In genomic region chr21:36419996-36420395, GRCh38 we compare ENCODE assay signal across 9 cellular contexts. TPM values are rescaled to one million over a fixed set of nuclear protein-coding genes. Genes with fewer than 3 reads are reported as not detected.
A peak's percentile ranks its signal among the peaks of the same experiment; 100 is the strongest.
DNase-seq lines count a peak whose midpoint lies in the region; ATAC-seq and TF ChIP-seq lines count a peak whose summit lies in the region.
"Had no signal": no experiment of that assay in that cellular context is flagged by ENCODE, and none has a peak within 500 bp of the region (broad histone marks: within the 10 kb centered on the region; RNA-seq: fewer than 3 reads in every experiment).

No MANE protein-coding gene starts in this region.

- no peak overlapping the region for H3K4me3 ChIP-seq in OCI-LY1 (ENCODE audit: low read depth, low read length, poor library complexity, severe bottlenecking)
- no peak overlapping the region for H3K4me3 ChIP-seq in foreskin fibroblast (ENCODE audit: low read depth in 1 of 2, low read length in 2 of 2)
- no peak overlapping the region for H3K4me3 ChIP-seq in upper lobe of left lung

- ATAC-seq in activated T-cell treated with anti-CD3 and anti-CD28 coated beads, Interleukin-2, amount 50 U/mL, for 4 hours = peak; percentile 58 to 67
- ATAC-seq in upper lobe of left lung (ENCODE audit: low FRiP score in 2 of 2) (peak; percentile 92 to 93), HG03025 (IDR thresholded peaks at IDR 0.05; ENCODE audit: low FRiP score, unreplicated experiment) (no peak)

- H3K9ac ChIP-seq in OCI-LY1 (ENCODE audit: low read length) = no peak overlapping the region

- peak; percentile 86 for DNase-seq in ELR (ENCODE audit: low read depth)
- peak; percentile 78 for DNase-seq in HT-29 (ENCODE audit: low spot score)
- DNase-seq in activated T-cell treated with anti-CD3 and anti-CD28 coated beads, Interleukin-2, amount 50 U/mL, for 4 hours = peak; percentile 24
- peak; percentile 77 to 93 for DNase-seq in foreskin fibroblast
- DNase-seq in neural crest cell (ENCODE audit: low read depth, low spot score) = peak; percentile 73
- peak in 1 of 2 donors; percentile 86 for DNase-seq in upper lobe of left lung

- peaks cover 9% of the 10 kb centered on the region for H3K36me3 Mint-ChIP-seq in activated T-cell treated with anti-CD3 and anti-CD28 coated beads, Interleukin-2, amount 50 U/mL, for 4 hours (ENCODE audit: insufficient read depth)
- H3K36me3 Mint-ChIP-seq in neural crest cell (ENCODE audit: low read depth) = peaks cover 3% of the 10 kb centered on the region

- H3K27me3 Mint-ChIP-seq in activated T-cell treated with anti-CD3 and anti-CD28 coated beads, Interleukin-2, amount 50 U/mL, for 4 hours (ENCODE audit: low read depth) = no peaks in the 10 kb centered on the region
- no peaks in the 10 kb centered on the region for H3K27me3 Mint-ChIP-seq in neural crest cell (ENCODE audit: low read depth)

- no peak for TF ChIP-seq EP300 in upper lobe of left lung (IDR thresholded peaks at IDR 0.05)

- no peaks in the 10 kb centered on the region for H4K20me1 ChIP-seq in OCI-LY1 (ENCODE audit: insufficient read depth, low read length)

- no peaks in the 10 kb centered on the region for H3K9me2 ChIP-seq in OCI-LY1 (ENCODE audit: low read depth, low read length)

- TF ChIP-seq POLR2A in upper lobe of left lung (IDR thresholded peaks at IDR 0.05) = no peak

- TF ChIP-seq CTCF in OCI-LY1 (IDR thresholded peaks at IDR 0.05; ENCODE audit: low read length) (peak; percentile 71), foreskin fibroblast (IDR thresholded peaks at IDR 0.05; ENCODE audit: low read depth, low read length) (peak; percentile 77), neural crest cell (conservative IDR thresholded peaks at IDR 0.05) (peak; percentile 81), upper lobe of left lung (IDR thresholded peaks at IDR 0.05) (peak; percentile 59 to 87 (median 81))

- no peaks in the 10 kb centered on the region for H3K27me3 ChIP-seq in OCI-LY1 (ENCODE audit: insufficient read depth, low read length)
- H3K27me3 ChIP-seq in upper lobe of left lung = no peaks in the 10 kb centered on the region

- H3K4me3 Mint-ChIP-seq in activated T-cell treated with anti-CD3 and anti-CD28 coated beads, Interleukin-2, amount 50 U/mL, for 4 hours = no peak overlapping the region
- H3K4me3 Mint-ChIP-seq in neural crest cell = no peak overlapping the region

- H2AFZ ChIP-seq in OCI-LY1 (ENCODE audit: low read length) = no peak overlapping the region

- H3K4me1 ChIP-seq in OCI-LY1 (ENCODE audit: insufficient read depth, low read length, severe bottlenecking) (no peaks in the 10 kb centered on the region), upper lobe of left lung (peaks cover 0 to 7% (median 0%) of the 10 kb centered on the region in 4 donors)

- H3F3A ChIP-seq in OCI-LY1 (ENCODE audit: insufficient read depth, low read length) = no peaks in the 10 kb centered on the region

- no peak overlapping the region for H3K4me2 ChIP-seq in OCI-LY1 (ENCODE audit: low read length)

- peaks cover 23% of the 10 kb centered on the region for H3K36me3 ChIP-seq in OCI-LY1 (ENCODE audit: insufficient read depth, low read length)
- H3K36me3 ChIP-seq in upper lobe of left lung = peaks cover 0 to 5% (median 0%) of the 10 kb centered on the region in 4 donors

- no peaks in the 10 kb centered on the region for H3K9me3 Mint-ChIP-seq in activated T-cell treated with anti-CD3 and anti-CD28 coated beads, Interleukin-2, amount 50 U/mL, for 4 hours
- H3K9me3 Mint-ChIP-seq in neural crest cell = no peaks in the 10 kb centered on the region

- 8 to 24% methylated on average over 7 to 8 of the region's 8 CpGs for WGBS in upper lobe of left lung, 2 donors

- no peaks in the 10 kb centered on the region for H3K79me2 ChIP-seq in OCI-LY1 (ENCODE audit: insufficient read depth, low read length)

- H3K9me3 ChIP-seq in OCI-LY1 (ENCODE audit: low read length) (no peaks in the 10 kb centered on the region), upper lobe of left lung (no peaks in the 10 kb centered on the region)

- H3K27ac ChIP-seq in OCI-LY1 (ENCODE audit: low read depth, low read length, poor library complexity, severe bottlenecking) (no peak overlapping the region), upper lobe of left lung (no peak overlapping the region)

- H3K4me1 Mint-ChIP-seq in activated T-cell treated with anti-CD3 and anti-CD28 coated beads, Interleukin-2, amount 50 U/mL, for 4 hours (ENCODE audit: low read depth) = peaks cover 1% of the 10 kb centered on the region
- H3K4me1 Mint-ChIP-seq in neural crest cell = peaks cover 7% of the 10 kb centered on the region

- no peak overlapping the region for H3K27ac Mint-ChIP-seq in neural crest cell (ENCODE audit: unreplicated experiment)

RNA-seq across cellular contexts. Expression of gene CHAF1B, which starts 34.8 kb away (rescaled TPM):
- total RNA-seq in HT-29 (2014; rRNA removed; shearing (Covaris generic)) = 5.7 and 8.0 TPM in 2 replicates
- 10 to 100 TPM; 23.1 to 30.0 (median 25.6) TPM for total RNA-seq in activated T-cell treated with anti-CD3 and anti-CD28 coated beads, Interleukin-2, amount 50 U/mL, for 4 hours
- 30.3 and 32.3 TPM in 2 replicates for total RNA-seq in neural crest cell
- 1 to 10 TPM in 4 of 6 donors, under 1 TPM in 2; 0.55 to 2.1 (median 1.2) TPM for total RNA-seq in upper lobe of left lung

RNA-seq across cellular contexts. Expression of gene CLDN14, which starts 59.9 kb away (rescaled TPM):
- not detected in 2 replicates for total RNA-seq in HT-29 (2014; rRNA removed; shearing (Covaris generic))
- not detected for total RNA-seq in activated T-cell treated with anti-CD3 and anti-CD28 coated beads, Interleukin-2, amount 50 U/mL, for 4 hours
- not detected in 2 replicates for total RNA-seq in neural crest cell
- under 1 TPM in 1 of 6 donors, not detected in 5; 0.47 TPM for total RNA-seq in upper lobe of left lung
- total RNA-seq: activated CD8-positive, alpha-beta memory T cell treated with anti-CD3 and anti-CD28 coated beads for 36 hours had no signal
